In the genomic region with DNA sequence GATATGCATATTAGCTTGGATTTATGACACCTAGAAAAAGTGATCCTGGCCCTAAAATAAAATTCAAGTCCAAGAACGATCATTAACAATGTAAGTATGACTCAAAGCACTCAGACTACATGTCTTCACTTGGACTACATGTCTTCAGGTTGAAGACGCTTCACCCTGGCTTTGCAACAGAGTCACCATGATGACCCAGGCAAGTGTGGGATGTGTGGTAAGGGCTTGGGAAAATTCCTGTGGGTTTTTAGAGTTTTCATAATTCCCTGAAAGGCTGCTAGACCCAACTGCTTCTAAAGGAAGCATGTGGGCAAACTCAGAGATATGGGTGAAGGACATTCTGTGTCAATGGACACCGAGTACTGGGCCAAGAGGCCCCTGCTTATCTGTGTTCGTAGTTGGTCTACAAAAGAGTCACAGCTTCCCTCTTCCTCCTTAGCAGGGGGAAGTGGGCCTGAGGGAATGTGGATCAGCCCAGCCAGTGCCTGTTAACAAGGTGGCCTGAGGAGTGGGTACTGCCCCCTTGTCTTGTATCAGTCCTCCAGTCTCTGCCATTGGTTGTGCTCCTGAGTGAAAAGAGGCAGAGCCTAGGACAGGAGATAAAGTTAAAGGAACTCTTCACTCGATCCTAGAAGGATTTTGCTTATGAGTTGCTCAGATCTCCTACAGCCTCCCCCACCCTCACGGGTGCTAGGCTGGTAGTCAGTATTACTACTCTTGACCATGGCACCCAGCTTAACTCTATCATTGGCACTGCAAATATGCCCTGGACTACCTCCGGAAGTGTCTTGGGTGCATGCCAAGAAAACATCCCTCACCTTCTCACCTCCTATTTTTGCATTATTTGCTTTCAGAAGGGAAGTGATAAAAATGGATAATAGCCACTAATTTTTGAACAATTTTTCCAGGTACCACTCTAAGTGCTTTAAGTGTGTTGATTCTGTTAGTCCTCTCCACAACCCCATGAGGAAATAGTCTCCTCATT, we compare ENCODE assay signal across 23 cellular contexts.
DNase-seq lines count a peak whose midpoint lies in the region; ATAC-seq, FAIRE-seq and TF ChIP-seq lines count a peak whose summit lies in the region.
"Had no signal": no experiment of that assay in that cellular context is flagged by ENCODE, and none has a peak within 500 bp of the region (broad histone marks: within the 10 kb centered on the region; RNA-seq: fewer than 3 reads in every experiment).

No MANE protein-coding gene starts in this region.

- H3K9me3 ChIP-seq in pancreas = no peaks in the 10 kb centered on the region
- H3K9me3 ChIP-seq: colonic mucosa, thoracic aorta had no signal

- H3K9me3 Mint-ChIP-seq in natural killer cell = no peaks in the 10 kb centered on the region
- H3K9me3 Mint-ChIP-seq: mesothelial cell of epicardium, neural progenitor cell had no signal

- no peak overlapping the region for H3K4me3 Mint-ChIP-seq in natural killer cell
- H3K4me3 Mint-ChIP-seq: mesothelial cell of epicardium, neural progenitor cell had no signal

- no peaks in the 10 kb centered on the region for H3K4me1 Mint-ChIP-seq in natural killer cell

- peaks cover 0 to 7% of the 10 kb centered on the region in 2 donors for H3K27me3 Mint-ChIP-seq in natural killer cell (ENCODE audit: low read depth in 2 of 2)

- H3K27me3 ChIP-seq in bronchial epithelial cell (ENCODE audit: control insufficient read depth, insufficient read depth, low read length) (no peaks in the 10 kb centered on the region), pancreas (no peaks in the 10 kb centered on the region)
- H3K27me3 ChIP-seq: colonic mucosa, neural progenitor cell had no signal

- ATAC-seq in pancreas (peak in 3 of 4 donors; percentile 5 to 51 (median 35)), natural killer cell (no peak)
- ATAC-seq: HepG2, left cardiac atrium had no signal

- peaks cover 24 to 64% (median 51%) of the 10 kb centered on the region in 3 donors for H3K4me1 ChIP-seq in pancreas
- H3K4me1 ChIP-seq: colonic mucosa, neural progenitor cell had no signal

- no peak for TF ChIP-seq POLR2A in lower leg skin (IDR thresholded peaks at IDR 0.05)

- H3K36me3 Mint-ChIP-seq in natural killer cell = no peaks in the 10 kb centered on the region
- H3K36me3 Mint-ChIP-seq: mesothelial cell of epicardium, neural progenitor cell had no signal

- FAIRE-seq in bronchial epithelial cell (lab: Jason Lieb, UNC) (no peak), pancreas (lab: Jason Lieb, UNC) (no peak)
- FAIRE-seq: HepG2 had no signal

- no peak overlapping the region for H3K27ac Mint-ChIP-seq in natural killer cell
- H3K27ac Mint-ChIP-seq: mesothelial cell of epicardium, neural progenitor cell had no signal

- DNase-seq in NCI-H1092 treated with DMSO at 0.1 percent for 48 hours (lab: John Stamatoyannopoulos, UW) (peak; percentile 7), NCI-H1092 (lab: John Stamatoyannopoulos, UW) (no peak), NCI-H69 (lab: John Stamatoyannopoulos, UW) (peak; percentile 18), bronchial epithelial cell (ENCODE audit: low read depth) (peak; percentile 70), pancreas (peak in 5 of 6 donors; percentile 33 to 60 (median 54)), lower leg skin (ENCODE audit: low spot score in 2 of 2) (no peak), cerebellar nuclear complex (lab: John Stamatoyannopoulos, UW) (no peak), natural killer cell (no peak)
- DNase-seq: activated CD4-positive, alpha-beta T cell treated with anti-CD3 and anti-CD28 coated beads, Interleukin-2, amount 50 U/mL, for 1 hour; activated gamma-delta T cell treated with Interleukin-2 at 50 U/mL for 16 hours; anterior cingulate cortex; colonic mucosa; foreskin melanocyte; left cardiac atrium; NCI-H2081; NCI-H526 treated with DMSO at 0.1 percent for 48 hours; stimulated activated CD4-positive, alpha-beta T cell treated with anti-CD3 and anti-CD28 coated beads, Interleukin-12 subunit alpha, Interleukin-12 subunit beta, amount 100 ng/mL, for 4 hours had no signal

- WGBS in pancreas, 2 donors = 37 to 44% methylated on average over 7 of the region's 7 CpGs
- 69 to 70% methylated on average over 7 of the region's 7 CpGs for WGBS in lower leg skin, 2 donors

- peak overlapping the region; percentile 75 to 84 (median 80) for H3K27ac ChIP-seq in pancreas
- H3K27ac ChIP-seq: 22Rv1, C4-2B, colonic mucosa, neural progenitor cell, thoracic aorta had no signal

- no peak overlapping the region for H3K4me3 ChIP-seq in bronchial epithelial cell (ENCODE audit: low read depth, low read length)
- no peak overlapping the region for H3K4me3 ChIP-seq in pancreas
- H3K4me3 ChIP-seq in lower leg skin (ENCODE audit: low read depth, poor library complexity, severe bottlenecking) = no peak overlapping the region
- H3K4me3 ChIP-seq: colonic mucosa, neural progenitor cell, thoracic aorta had no signal

- H3K36me3 ChIP-seq in bronchial epithelial cell (ENCODE audit: control insufficient read depth, insufficient read depth, low read length) (no peaks in the 10 kb centered on the region), pancreas (no peaks in the 10 kb centered on the region)
- H3K36me3 ChIP-seq: colonic mucosa, neural progenitor cell, thoracic aorta had no signal

- intact Hi-C loops in pancreas (cut with DNase I) (loop anchor here in 1 of 3 donors (10.0 kb wide), 1 partner anchor 623 kb away; no protein-coding TSS in a partner anchor), lower leg skin (cut with DNase I; ENCODE audit: low total_unique reads) (no loop called here), natural killer cell (cut with micrococcal nuclease) (no loop called here)

- TF ChIP-seq CTCF in bronchial epithelial cell (IDR thresholded peaks at IDR 0.05; ENCODE audit: insufficient read depth, low read length, severe bottlenecking) (no peak), pancreas (IDR thresholded peaks at IDR 0.05) (no peak), lower leg skin (IDR thresholded peaks at IDR 0.05) (no peak), natural killer cell (IDR thresholded peaks at IDR 0.05) (no peak)

Comparison
In these comparisons a context has a peak if more than half of its experiments do, and no peak if none do; other contexts are left out.
1. DNase-seq: peak in NCI-H1092 treated with DMSO at 0.1 percent for 48 hours (single experiment), NCI-H69 (single experiment), bronchial epithelial cell (single experiment) and pancreas (5 of 6); none in NCI-H1092 (single experiment), lower leg skin (0 of 2), cerebellar nuclear complex (0 of 2) and natural killer cell (single experiment).
2. ATAC-seq: peak in pancreas (3 of 4); none in natural killer cell (0 of 3).